ENCODE assay signal across 1 cellular context in the genomic region with DNA sequence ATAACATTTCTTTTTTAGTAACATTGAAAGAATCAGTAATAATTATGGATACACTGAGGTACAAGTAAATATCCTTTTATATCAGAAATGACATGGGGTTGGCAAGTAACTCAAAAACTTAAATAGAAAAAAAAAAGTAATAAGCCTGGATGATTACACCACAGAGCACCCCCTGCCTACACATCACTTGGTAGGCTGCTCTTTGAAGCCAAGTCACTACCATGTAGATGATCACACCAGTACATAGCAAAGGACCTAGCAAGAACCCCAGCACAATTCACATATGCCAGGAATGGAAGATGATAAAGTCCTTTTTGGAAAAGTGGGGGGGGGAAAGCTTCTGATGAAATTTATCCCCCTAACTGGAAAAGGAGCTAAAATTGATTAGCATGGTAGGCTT.
TF ChIP-seq lines count a peak whose summit lies in the region.

No MANE protein-coding gene starts in this region.

TF ChIP-seq in GM23338, 12 proteins besides CTCF, POLR2A, EP300 and RAD21 (continued from another document):
- TF ChIP-seq, protein P1, sequence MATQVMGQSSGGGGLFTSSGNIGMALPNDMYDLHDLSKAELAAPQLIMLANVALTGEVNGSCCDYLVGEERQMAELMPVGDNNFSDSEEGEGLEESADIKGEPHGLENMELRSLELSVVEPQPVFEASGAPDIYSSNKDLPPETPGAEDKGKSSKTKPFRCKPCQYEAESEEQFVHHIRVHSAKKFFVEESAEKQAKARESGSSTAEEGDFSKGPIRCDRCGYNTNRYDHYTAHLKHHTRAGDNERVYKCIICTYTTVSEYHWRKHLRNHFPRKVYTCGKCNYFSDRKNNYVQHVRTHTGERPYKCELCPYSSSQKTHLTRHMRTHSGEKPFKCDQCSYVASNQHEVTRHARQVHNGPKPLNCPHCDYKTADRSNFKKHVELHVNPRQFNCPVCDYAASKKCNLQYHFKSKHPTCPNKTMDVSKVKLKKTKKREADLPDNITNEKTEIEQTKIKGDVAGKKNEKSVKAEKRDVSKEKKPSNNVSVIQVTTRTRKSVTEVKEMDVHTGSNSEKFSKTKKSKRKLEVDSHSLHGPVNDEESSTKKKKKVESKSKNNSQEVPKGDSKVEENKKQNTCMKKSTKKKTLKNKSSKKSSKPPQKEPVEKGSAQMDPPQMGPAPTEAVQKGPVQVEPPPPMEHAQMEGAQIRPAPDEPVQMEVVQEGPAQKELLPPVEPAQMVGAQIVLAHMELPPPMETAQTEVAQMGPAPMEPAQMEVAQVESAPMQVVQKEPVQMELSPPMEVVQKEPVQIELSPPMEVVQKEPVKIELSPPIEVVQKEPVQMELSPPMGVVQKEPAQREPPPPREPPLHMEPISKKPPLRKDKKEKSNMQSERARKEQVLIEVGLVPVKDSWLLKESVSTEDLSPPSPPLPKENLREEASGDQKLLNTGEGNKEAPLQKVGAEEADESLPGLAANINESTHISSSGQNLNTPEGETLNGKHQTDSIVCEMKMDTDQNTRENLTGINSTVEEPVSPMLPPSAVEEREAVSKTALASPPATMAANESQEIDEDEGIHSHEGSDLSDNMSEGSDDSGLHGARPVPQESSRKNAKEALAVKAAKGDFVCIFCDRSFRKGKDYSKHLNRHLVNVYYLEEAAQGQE (IDR thresholded peaks at IDR 0.05; ENCODE audit: unreplicated experiment), result no peak
- TF ChIP-seq ZNF114 (CRISPR knock-in tag; IDR thresholded peaks at IDR 0.05), result no peak
- TF ChIP-seq EZH2 (IDR thresholded peaks at IDR 0.05; ENCODE audit: low read depth, unreplicated experiment), result no peak
- TF ChIP-seq POLR2AphosphoS5 (IDR thresholded peaks at IDR 0.05; ENCODE audit: low read depth), result no peak
- TF ChIP-seq NANOG (IDR thresholded peaks at IDR 0.05; ENCODE audit: borderline replicate concordance), result no peak
- no peak for TF ChIP-seq JUNB (IDR thresholded peaks at IDR 0.05; ENCODE audit: unreplicated experiment)
- TF ChIP-seq, protein P2, sequence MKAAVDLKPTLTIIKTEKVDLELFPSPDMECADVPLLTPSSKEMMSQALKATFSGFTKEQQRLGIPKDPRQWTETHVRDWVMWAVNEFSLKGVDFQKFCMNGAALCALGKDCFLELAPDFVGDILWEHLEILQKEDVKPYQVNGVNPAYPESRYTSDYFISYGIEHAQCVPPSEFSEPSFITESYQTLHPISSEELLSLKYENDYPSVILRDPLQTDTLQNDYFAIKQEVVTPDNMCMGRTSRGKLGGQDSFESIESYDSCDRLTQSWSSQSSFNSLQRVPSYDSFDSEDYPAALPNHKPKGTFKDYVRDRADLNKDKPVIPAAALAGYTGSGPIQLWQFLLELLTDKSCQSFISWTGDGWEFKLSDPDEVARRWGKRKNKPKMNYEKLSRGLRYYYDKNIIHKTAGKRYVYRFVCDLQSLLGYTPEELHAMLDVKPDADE (IDR thresholded peaks at IDR 0.05), result no peak
- no peak for TF ChIP-seq STAT1 (IDR thresholded peaks at IDR 0.05; ENCODE audit: unreplicated experiment)
